ENCODE assay signal across 21 cellular contexts in genomic region chr5:102797485-102797884, GRCh38.
"Had no signal": no experiment of that assay in that cellular context is flagged by ENCODE, and none has a peak within 500 bp of the region (broad histone marks: within the 10 kb centered on the region; RNA-seq: fewer than 3 reads in every experiment).

No MANE protein-coding gene starts in this region.

- H3K4me1 ChIP-seq: testis, uterus had no signal

- ATAC-seq: activated naive CD8-positive, alpha-beta T cell treated with anti-CD3 and anti-CD28 coated beads, Interleukin-2, amount 50 U/mL, for 24 hours; gastroesophageal sphincter; left lobe of liver; sciatic nerve had no signal

- H3K4me3 ChIP-seq: coronary artery, esophagus squamous epithelium, gastroesophageal sphincter, lung, smooth muscle cell, testis, uterus had no signal

- H3K9me3 ChIP-seq: esophagus squamous epithelium, gastroesophageal sphincter, testis, uterus had no signal

- H3K27ac ChIP-seq: coronary artery, esophagus squamous epithelium, testis, uterus had no signal

- DNase-seq: activated CD4-positive, alpha-beta memory T cell treated with anti-CD3 and anti-CD28 coated beads for 36 hours; activated CD4-positive, alpha-beta T cell treated with anti-CD3 and anti-CD28 coated beads for 48 hours; activated naive CD4-positive, alpha-beta T cell treated with anti-CD3 and anti-CD28 coated beads for 36 hours; activated naive CD8-positive, alpha-beta T cell treated with anti-CD3 and anti-CD28 coated beads, Interleukin-2, amount 50 U/mL, for 24 hours; activated T-cell treated with anti-CD3 and anti-CD28 coated beads, Interleukin-2, amount 50 U/mL, for 48 hours; cerebellar nuclear complex; endodermal cell; esophagus squamous epithelium; naive B cell; occipital lobe; stimulated activated CD4-positive, alpha-beta T cell treated with anti-CD3 and anti-CD28 coated beads, Interleukin-15, amount 100 ng/mL, for 24 hours; stimulated activated CD4-positive, alpha-beta T cell treated with anti-CD3 and anti-CD28 coated beads, Interleukin-4, amount 100 ng/mL, for 1 hour; testis; trophoblast cell; uterus had no signal

- H3K36me3 ChIP-seq: esophagus squamous epithelium, gastroesophageal sphincter, uterus had no signal

- H3K27me3 ChIP-seq: esophagus squamous epithelium, gastroesophageal sphincter, testis, uterus had no signal
